8 cellular contexts compared by ENCODE assay signal in the genomic region with DNA sequence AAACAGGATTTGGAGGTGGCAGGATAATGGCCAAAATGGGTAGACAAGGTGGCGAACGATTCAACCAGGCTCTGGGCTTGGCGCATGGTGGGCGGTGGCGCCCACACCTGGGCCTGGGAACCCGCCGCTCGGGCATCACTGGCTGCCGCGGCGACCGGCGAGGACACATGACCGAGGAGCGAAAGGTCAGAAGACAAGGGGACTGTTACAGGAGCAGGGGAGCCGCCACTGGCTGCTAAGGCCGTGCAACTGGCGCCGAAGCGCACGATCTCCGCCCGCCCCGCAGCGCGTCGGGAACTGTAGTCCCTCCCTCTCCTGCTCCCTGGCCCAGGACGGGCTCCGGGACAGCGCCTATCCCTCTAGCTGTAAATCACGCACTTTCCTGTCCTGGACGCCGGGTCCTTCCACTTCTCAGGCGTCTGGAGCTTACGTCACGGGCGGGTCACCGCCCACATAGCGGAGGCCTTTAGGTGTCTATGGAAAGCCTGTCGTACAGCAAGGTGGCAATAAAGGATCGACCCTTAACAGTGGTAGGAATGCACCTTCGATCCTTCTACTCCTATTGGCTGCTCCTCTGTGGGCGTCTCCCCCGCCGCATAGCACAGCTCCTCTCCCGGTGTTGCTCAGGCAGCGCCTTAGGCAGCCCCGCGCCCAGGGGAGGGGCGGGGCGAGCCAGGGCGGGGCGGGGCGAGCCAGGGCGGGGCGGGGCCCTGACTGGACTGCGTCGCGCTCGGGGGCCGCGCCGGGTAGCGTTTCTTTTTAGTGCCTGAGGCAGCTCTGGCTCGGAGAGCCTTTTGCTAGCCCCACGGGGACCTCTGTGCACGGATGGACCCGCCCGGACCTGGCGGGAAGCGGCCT. TPM values are rescaled to one million over a fixed set of nuclear protein-coding genes. Genes with fewer than 3 reads are reported as not detected.
DNase-seq lines count a peak whose midpoint lies in the region; ATAC-seq, FAIRE-seq and TF ChIP-seq lines count a peak whose summit lies in the region.

A gene with protein sequence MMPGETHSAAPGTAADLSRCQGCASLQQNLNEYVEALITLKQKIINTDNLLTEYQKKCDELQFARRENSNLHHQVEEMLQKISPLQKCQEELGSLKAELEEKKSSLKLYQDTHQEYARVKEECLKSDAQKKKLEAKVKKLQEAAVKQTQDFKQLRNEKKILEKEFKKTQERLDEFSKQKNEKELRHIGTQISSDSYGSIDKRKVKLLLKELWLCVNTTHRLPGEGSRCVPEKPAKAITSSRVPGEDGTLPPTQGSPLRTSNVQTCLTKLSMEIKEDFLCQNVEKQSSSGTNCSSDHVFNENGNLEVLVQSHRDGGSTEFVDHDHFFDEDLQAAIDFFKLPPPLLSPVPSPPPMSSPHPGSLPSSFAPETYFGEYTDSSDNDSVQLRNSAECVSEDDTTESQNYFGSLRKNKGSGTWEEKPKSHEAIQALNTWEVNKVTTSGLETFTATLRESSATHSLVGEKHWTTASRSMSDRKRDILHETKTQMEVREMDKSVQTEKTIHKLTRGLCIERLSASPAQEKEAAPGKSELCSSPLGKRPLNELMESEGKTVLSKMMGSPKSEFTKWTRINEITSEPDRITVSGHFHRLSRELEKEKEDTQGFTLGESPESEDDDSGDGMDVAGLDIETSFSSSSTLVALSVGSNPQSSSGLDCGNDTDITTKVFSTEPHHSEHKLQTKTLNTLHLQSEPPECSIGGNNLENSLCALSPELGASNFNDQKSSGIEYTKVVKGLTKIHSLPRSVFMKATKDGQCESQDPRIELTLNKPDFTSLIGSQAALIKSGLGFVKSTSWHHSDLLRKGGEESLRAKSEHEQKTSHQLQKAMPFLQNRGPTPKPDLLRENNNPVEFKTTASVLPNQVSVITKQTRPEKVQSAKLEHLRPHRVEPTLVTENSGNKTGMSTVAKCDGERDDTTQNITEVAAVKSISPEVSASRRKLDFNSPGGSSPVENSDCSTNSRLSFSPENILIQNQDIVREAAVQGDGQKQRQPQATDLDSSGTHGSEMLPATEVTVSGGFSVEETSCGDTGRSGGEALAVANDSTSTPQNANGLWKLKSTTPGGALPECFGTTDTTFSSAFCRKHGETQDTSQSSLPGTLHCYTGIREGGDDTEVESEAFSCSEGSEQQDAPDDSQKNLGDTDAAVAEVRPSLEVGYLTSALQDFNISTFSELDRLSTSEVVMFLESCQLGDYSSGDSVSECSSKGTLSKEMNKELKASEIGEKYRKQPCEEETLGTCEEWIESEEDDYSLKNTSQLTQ (N-terminal part only) (plus strand): TSS at position 717 of the 858 bp plus-strand sequence. CDS start 239 bp downstream, outside the sequence.

- 0% methylated on average over 62 to 71 of the region's 71 CpGs for WGBS in pancreas, 2 donors

- H3K4me3 ChIP-seq in GM12864 (ENCODE audit: low read depth, low read length) (peak within 1 kb of the TSS; percentile 92), pancreas (peak within 1 kb of the TSS; percentile 99 to 100 (median 99)), tibial artery (peak within 1 kb of the TSS; percentile 75 to 98)

- H3K4me1 ChIP-seq in pancreas (peaks cover 8 to 25% (median 9%) of the 10 kb centered on the region in 3 donors), tibial artery (peaks cover 0 to 55% (median 32%) of the 10 kb centered on the region in 4 donors)

- intact Hi-C loops in Right ventricle myocardium inferior (cut with DNase I): loop anchor here (2.0 kb wide), 1 partner anchor 279 kb away; no protein-coding TSS in a partner anchor
- intact Hi-C loops in pancreas (cut with DNase I): no loop called here
- intact Hi-C loops in tibial artery (cut with DNase I; ENCODE audit: low total_unique reads): no loop called here

- ATAC-seq in HG02759 (IDR thresholded peaks at IDR 0.05; ENCODE audit: unreplicated experiment) (peak; percentile 79), Right ventricle myocardium inferior (peak; percentile 99), pancreas (peak; percentile 95 to 98 (median 96))

- H3K36me3 ChIP-seq in pancreas (no peaks in the 10 kb centered on the region), tibial artery (no peaks in the 10 kb centered on the region)

- H3K27me3 ChIP-seq in pancreas: no peaks in the 10 kb centered on the region
- H3K27me3 ChIP-seq in tibial artery: no peaks in the 10 kb centered on the region

- peak; percentile 93 for DNase-seq in GM12864 (ENCODE audit: low read depth)
- peak; percentile 97 to 100 (median 98) for DNase-seq in NCI-H1417 (lab: John Stamatoyannopoulos, UW)
- peak; percentile 98 to 99 for DNase-seq in SW 1271 (lab: John Stamatoyannopoulos, UW)
- DNase-seq in activated naive CD8-positive, alpha-beta T cell treated with anti-CD3 and anti-CD28 coated beads, Interleukin-2, amount 50 U/mL, for 16 hours (ENCODE audit: low read depth, low spot score): peak; percentile 84
- DNase-seq in Right ventricle myocardium inferior (ENCODE audit: missing footprints): peak; percentile 99
- DNase-seq in pancreas: peak; percentile 96 to 99 (median 98)
- peak; percentile 99 for DNase-seq in tibial artery

- no peaks in the 10 kb centered on the region for H3K9me3 ChIP-seq in pancreas
- no peaks in the 10 kb centered on the region for H3K9me3 ChIP-seq in tibial artery

- FAIRE-seq in pancreas (lab: Jason Lieb, UNC): no peak

- H3K27ac ChIP-seq in pancreas: peak within 1 kb of the TSS; percentile 99 to 100 (median 99)
- peak within 1 kb of the TSS; percentile 83 to 91 for H3K27ac ChIP-seq in tibial artery

- TF ChIP-seq CTCF in GM12864 (IDR thresholded peaks at IDR 0.05; ENCODE audit: low read depth, low read length, missing control alignments) (no peak), pancreas (IDR thresholded peaks at IDR 0.05) (no peak), tibial artery (IDR thresholded peaks at IDR 0.05) (no peak)

RNA-seq across cellular contexts. Expression of the gene that starts here (rescaled TPM):
- total RNA-seq in Right ventricle myocardium inferior: 18.3 TPM
- total RNA-seq in pancreas: 10 to 100 TPM in 3 of 6 donors, 1 to 10 TPM in 3; 7.8 to 15.0 (median 11.1) TPM
- polyA plus RNA-seq in pancreas: 1 to 10 TPM; 4.0 to 7.5 TPM

Comparison
In these comparisons a context has a peak if more than half of its experiments do, and no peak if none do; other contexts are left out.
1. Peak in every context shown above with its lines: DNase-seq, ATAC-seq, H3K4me3 ChIP-seq and H3K27ac ChIP-seq.